1 cellular context compared by ENCODE assay signal in the genomic region with DNA sequence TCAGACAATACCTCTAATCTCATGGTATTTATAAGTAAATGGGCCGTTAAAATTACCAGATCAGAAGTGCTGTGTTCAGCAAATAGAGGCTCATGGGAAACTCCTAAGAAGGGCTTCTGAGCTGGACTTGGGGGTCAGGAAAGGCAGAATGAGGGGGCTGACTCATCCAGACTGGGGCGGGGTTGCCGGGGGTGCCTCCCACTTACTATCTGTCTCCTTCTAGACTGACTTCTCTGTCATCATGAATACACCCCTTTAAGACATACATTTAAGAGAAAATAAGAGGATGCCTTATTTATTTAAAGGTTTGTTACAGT.
TF ChIP-seq lines count a peak whose summit lies in the region.

No MANE protein-coding gene starts in this region.

TF ChIP-seq in K562, 482 proteins besides CTCF, POLR2A, EP300 and RAD21 (continued from another document and continues in another):
- TF ChIP-seq, protein P1, sequence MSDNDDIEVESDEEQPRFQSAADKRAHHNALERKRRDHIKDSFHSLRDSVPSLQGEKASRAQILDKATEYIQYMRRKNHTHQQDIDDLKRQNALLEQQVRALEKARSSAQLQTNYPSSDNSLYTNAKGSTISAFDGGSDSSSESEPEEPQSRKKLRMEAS (CRISPR knock-in tag; IDR thresholded peaks at IDR 0.05) = no peak
- TF ChIP-seq, protein P2, sequence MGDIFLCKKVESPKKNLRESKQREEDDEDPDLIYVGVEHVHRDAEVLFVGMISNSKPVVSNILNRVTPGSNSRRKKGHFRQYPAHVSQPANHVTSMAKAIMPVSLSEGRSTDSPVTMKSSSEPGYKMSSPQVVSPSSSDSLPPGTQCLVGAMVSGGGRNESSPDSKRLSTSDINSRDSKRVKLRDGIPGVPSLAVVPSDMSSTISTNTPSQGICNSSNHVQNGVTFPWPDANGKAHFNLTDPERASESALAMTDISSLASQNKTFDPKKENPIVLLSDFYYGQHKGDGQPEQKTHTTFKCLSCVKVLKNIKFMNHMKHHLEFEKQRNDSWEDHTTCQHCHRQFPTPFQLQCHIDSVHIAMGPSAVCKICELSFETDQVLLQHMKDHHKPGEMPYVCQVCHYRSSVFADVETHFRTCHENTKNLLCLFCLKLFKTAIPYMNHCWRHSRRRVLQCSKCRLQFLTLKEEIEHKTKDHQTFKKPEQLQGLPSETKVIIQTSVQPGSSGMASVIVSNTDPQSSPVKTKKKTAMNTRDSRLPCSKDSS (IDR thresholded peaks at IDR 0.05; ENCODE audit: low read depth, partially characterized antibody) = no peak
- TF ChIP-seq, protein P3, sequence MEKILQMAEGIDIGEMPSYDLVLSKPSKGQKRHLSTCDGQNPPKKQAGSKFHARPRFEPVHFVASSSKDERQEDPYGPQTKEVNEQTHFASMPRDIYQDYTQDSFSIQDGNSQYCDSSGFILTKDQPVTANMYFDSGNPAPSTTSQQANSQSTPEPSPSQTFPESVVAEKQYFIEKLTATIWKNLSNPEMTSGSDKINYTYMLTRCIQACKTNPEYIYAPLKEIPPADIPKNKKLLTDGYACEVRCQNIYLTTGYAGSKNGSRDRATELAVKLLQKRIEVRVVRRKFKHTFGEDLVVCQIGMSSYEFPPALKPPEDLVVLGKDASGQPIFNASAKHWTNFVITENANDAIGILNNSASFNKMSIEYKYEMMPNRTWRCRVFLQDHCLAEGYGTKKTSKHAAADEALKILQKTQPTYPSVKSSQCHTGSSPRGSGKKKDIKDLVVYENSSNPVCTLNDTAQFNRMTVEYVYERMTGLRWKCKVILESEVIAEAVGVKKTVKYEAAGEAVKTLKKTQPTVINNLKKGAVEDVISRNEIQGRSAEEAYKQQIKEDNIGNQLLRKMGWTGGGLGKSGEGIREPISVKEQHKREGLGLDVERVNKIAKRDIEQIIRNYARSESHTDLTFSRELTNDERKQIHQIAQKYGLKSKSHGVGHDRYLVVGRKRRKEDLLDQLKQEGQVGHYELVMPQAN (IDR thresholded peaks at IDR 0.05; ENCODE audit: borderline replicate concordance) = no peak
- TF ChIP-seq MXI1 (IDR thresholded peaks at IDR 0.05; ENCODE audit: low read depth, low read length) = no peak
- TF ChIP-seq HCFC1 (IDR thresholded peaks at IDR 0.05; ENCODE audit: low read depth, low read length) = no peak
- TF ChIP-seq, protein P4, sequence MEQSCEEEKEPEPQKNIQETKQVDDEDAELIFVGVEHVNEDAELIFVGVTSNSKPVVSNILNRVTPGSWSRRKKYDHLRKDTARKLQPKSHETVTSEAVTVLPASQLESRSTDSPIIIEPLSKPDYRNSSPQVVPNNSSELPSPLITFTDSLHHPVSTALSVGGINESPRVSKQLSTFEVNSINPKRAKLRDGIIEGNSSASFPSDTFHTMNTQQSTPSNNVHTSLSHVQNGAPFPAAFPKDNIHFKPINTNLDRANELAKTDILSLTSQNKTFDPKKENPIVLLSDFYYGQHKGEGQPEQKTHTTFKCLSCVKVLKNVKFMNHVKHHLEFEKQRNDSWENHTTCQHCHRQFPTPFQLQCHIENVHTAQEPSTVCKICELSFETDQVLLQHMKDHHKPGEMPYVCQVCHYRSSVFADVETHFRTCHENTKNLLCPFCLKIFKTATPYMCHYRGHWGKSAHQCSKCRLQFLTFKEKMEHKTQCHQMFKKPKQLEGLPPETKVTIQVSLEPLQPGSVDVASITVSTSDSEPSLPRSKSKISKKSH (CRISPR knock-in tag; IDR thresholded peaks at IDR 0.05) = no peak
- TF ChIP-seq, protein P5, sequence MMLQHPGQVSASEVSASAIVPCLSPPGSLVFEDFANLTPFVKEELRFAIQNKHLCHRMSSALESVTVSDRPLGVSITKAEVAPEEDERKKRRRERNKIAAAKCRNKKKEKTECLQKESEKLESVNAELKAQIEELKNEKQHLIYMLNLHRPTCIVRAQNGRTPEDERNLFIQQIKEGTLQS (IDR thresholded peaks at IDR 0.05) = peak; percentile 82
- TF ChIP-seq, protein P5 (CRISPR knock-in tag; conservative IDR thresholded peaks at IDR 0.05) = no peak
- no peak for TF ChIP-seq ZZZ3 (IDR thresholded peaks at IDR 0.05)
- no peak for TF ChIP-seq ESRRB (CRISPR knock-in tag; IDR thresholded peaks at IDR 0.05; ENCODE audit: borderline replicate concordance)
- no peak for TF ChIP-seq TARDBP (IDR thresholded peaks at IDR 0.05)
- peak in 1 of 2 experiments; percentile 10 for TF ChIP-seq NCOA2 (IDR thresholded peaks at IDR 0.05; ENCODE audit: partially characterized antibody in 2 of 2)
- TF ChIP-seq, protein P6, sequence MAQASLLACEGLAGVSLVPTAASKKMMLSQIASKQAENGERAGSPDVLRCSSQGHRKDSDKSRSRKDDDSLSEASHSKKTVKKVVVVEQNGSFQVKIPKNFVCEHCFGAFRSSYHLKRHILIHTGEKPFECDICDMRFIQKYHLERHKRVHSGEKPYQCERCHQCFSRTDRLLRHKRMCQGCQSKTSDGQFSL (CRISPR knock-in tag; IDR thresholded peaks at IDR 0.05) = no peak
- TF ChIP-seq, protein P6 (tag; IDR thresholded peaks at IDR 0.05) = no peak
- peak; percentile 62 for TF ChIP-seq NFE2 (IDR thresholded peaks at IDR 0.05; ENCODE audit: low read depth)
- TF ChIP-seq RFX7 (CRISPR knock-in tag; IDR thresholded peaks at IDR 0.05) = no peak
- peak; percentile 2 for TF ChIP-seq FOS (IDR thresholded peaks at IDR 0.05; ENCODE audit: extremely low read depth, insufficient read length)
- no peak for TF ChIP-seq ZNF143 (CRISPR knock-in tag; IDR thresholded peaks at IDR 0.05)
- TF ChIP-seq ZNF224 (CRISPR knock-in tag; IDR thresholded peaks at IDR 0.05) = no peak
- no peak for TF ChIP-seq GTF2F1 (IDR thresholded peaks at IDR 0.05; ENCODE audit: low read depth, low read length)
- no peak for TF ChIP-seq HMG20B (CRISPR knock-in tag; IDR thresholded peaks at IDR 0.05)
- no peak for TF ChIP-seq GTF2A2 (tag; IDR thresholded peaks at IDR 0.05)
- TF ChIP-seq ZNF589 (CRISPR knock-in tag; IDR thresholded peaks at IDR 0.05; ENCODE audit: low read depth) = no peak
- TF ChIP-seq KHSRP (IDR thresholded peaks at IDR 0.05) = no peak
- no peak for TF ChIP-seq FOSL1 (tag; conservative IDR thresholded peaks at IDR 0.05)
- TF ChIP-seq KLF13 (tag; IDR thresholded peaks at IDR 0.05; ENCODE audit: borderline replicate concordance, low read depth) = no peak
- no peak for TF ChIP-seq LEF1 (IDR thresholded peaks at IDR 0.05)
- no peak for TF ChIP-seq ZNF699 (CRISPR knock-in tag; IDR thresholded peaks at IDR 0.05; ENCODE audit: insufficient replicate concordance)
- TF ChIP-seq BHLHE40 (IDR thresholded peaks at IDR 0.05; ENCODE audit: low read length) = no peak
- TF ChIP-seq NFYB (IDR thresholded peaks at IDR 0.05; ENCODE audit: extremely low read depth, insufficient read length) = no peak
- TF ChIP-seq, protein P7, sequence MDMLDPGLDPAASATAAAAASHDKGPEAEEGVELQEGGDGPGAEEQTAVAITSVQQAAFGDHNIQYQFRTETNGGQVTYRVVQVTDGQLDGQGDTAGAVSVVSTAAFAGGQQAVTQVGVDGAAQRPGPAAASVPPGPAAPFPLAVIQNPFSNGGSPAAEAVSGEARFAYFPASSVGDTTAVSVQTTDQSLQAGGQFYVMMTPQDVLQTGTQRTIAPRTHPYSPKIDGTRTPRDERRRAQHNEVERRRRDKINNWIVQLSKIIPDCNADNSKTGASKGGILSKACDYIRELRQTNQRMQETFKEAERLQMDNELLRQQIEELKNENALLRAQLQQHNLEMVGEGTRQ (CRISPR knock-in tag; IDR thresholded peaks at IDR 0.05) = no peak
- TF ChIP-seq HDAC3 (IDR thresholded peaks at IDR 0.05; ENCODE audit: borderline replicate concordance, partially characterized antibody) = no peak
- TF ChIP-seq FOXK2 (conservative IDR thresholded peaks at IDR 0.05 in 1 of 2, IDR thresholded peaks at IDR 0.05 in 1 of 2; ENCODE audit: low read depth in 2 of 2) = no peak
- TF ChIP-seq, protein P8, sequence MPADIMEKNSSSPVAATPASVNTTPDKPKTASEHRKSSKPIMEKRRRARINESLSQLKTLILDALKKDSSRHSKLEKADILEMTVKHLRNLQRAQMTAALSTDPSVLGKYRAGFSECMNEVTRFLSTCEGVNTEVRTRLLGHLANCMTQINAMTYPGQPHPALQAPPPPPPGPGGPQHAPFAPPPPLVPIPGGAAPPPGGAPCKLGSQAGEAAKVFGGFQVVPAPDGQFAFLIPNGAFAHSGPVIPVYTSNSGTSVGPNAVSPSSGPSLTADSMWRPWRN (IDR thresholded peaks at IDR 0.05; ENCODE audit: low read depth) = no peak
- TF ChIP-seq SMAD4 (CRISPR knock-in tag; conservative IDR thresholded peaks at IDR 0.05) = peak; percentile 22; the same call in 1 of the 2 replicates
- no peak for TF ChIP-seq ZNF274 (IDR thresholded peaks at IDR 0.05; ENCODE audit: borderline replicate concordance, low read depth, low read length)
- no peak for TF ChIP-seq CBX5 (IDR thresholded peaks at IDR 0.05; ENCODE audit: borderline replicate concordance, low read depth)
- no peak for TF ChIP-seq ZNF584 (CRISPR knock-in tag; IDR thresholded peaks at IDR 0.05; ENCODE audit: low read depth)
- TF ChIP-seq, protein P9, sequence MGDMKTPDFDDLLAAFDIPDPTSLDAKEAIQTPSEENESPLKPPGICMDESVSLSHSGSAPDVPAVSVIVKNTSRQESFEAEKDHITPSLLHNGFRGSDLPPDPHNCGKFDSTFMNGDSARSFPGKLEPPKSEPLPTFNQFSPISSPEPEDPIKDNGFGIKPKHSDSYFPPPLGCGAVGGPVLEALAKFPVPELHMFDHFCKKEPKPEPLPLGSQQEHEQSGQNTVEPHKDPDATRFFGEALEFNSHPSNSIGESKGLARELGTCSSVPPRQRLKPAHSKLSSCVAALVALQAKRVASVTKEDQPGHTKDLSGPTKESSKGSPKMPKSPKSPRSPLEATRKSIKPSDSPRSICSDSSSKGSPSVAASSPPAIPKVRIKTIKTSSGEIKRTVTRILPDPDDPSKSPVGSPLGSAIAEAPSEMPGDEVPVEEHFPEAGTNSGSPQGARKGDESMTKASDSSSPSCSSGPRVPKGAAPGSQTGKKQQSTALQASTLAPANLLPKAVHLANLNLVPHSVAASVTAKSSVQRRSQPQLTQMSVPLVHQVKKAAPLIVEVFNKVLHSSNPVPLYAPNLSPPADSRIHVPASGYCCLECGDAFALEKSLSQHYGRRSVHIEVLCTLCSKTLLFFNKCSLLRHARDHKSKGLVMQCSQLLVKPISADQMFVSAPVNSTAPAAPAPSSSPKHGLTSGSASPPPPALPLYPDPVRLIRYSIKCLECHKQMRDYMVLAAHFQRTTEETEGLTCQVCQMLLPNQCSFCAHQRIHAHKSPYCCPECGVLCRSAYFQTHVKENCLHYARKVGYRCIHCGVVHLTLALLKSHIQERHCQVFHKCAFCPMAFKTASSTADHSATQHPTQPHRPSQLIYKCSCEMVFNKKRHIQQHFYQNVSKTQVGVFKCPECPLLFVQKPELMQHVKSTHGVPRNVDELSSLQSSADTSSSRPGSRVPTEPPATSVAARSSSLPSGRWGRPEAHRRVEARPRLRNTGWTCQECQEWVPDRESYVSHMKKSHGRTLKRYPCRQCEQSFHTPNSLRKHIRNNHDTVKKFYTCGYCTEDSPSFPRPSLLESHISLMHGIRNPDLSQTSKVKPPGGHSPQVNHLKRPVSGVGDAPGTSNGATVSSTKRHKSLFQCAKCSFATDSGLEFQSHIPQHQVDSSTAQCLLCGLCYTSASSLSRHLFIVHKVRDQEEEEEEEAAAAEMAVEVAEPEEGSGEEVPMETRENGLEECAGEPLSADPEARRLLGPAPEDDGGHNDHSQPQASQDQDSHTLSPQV (IDR thresholded peaks at IDR 0.05) = peak; percentile 98
- TF ChIP-seq BCOR (IDR thresholded peaks at IDR 0.05) = no peak
- no peak for TF ChIP-seq ZSCAN29 (IDR thresholded peaks at IDR 0.05)
- TF ChIP-seq BRCA1 (IDR thresholded peaks at IDR 0.05) = no peak
- TF ChIP-seq BRCA1 (CRISPR knock-in tag; IDR thresholded peaks at IDR 0.05) = no peak
- peak; percentile 20 for TF ChIP-seq TAF9B (IDR thresholded peaks at IDR 0.05; ENCODE audit: partially characterized antibody)
- TF ChIP-seq CREM (IDR thresholded peaks at IDR 0.05; ENCODE audit: low read depth) = no peak
- TF ChIP-seq DMBX1 (CRISPR knock-in tag; IDR thresholded peaks at IDR 0.05; ENCODE audit: borderline replicate concordance) = 0 out of 2 replicates have a peak, but pooled peaks have one; percentile 14
- TF ChIP-seq KDM1A (IDR thresholded peaks at IDR 0.05) = peak; percentile 42 to 61; a peak in 1 of 4 replicates
- no peak for TF ChIP-seq CBFA2T3 (IDR thresholded peaks at IDR 0.05)
- TF ChIP-seq PURB (CRISPR knock-in tag; IDR thresholded peaks at IDR 0.05; ENCODE audit: low read depth) = no peak
- no peak for TF ChIP-seq GABPB1 (CRISPR knock-in tag; IDR thresholded peaks at IDR 0.05)
- TF ChIP-seq NFE2L1 (tag; IDR thresholded peaks at IDR 0.05; ENCODE audit: borderline replicate concordance, low read depth) = peak; percentile 30; the same call in 1 of the 2 replicates
- no peak for TF ChIP-seq ZNF830 (CRISPR knock-in tag; IDR thresholded peaks at IDR 0.05)
- TF ChIP-seq MAFF (IDR thresholded peaks at IDR 0.05; ENCODE audit: low read length) = peak; percentile 71
- TF ChIP-seq SMARCB1 (IDR thresholded peaks at IDR 0.05; ENCODE audit: insufficient read length, low read depth) = peak; percentile 25
- no peak for TF ChIP-seq HEY1 (CRISPR knock-in tag; IDR thresholded peaks at IDR 0.05; ENCODE audit: borderline replicate concordance)
- peak; percentile 35 for TF ChIP-seq MEIS2 (IDR thresholded peaks at IDR 0.05; ENCODE audit: partially characterized antibody)
- no peak for TF ChIP-seq CHCHD3 (CRISPR knock-in tag; IDR thresholded peaks at IDR 0.05)
- TF ChIP-seq MBD2 (IDR thresholded peaks at IDR 0.05; ENCODE audit: borderline replicate concordance, low read depth) = no peak
- no peak for TF ChIP-seq HSF4 (CRISPR knock-in tag; IDR thresholded peaks at IDR 0.05; ENCODE audit: borderline replicate concordance)
- no peak for TF ChIP-seq NR2C2 (CRISPR knock-in tag; IDR thresholded peaks at IDR 0.05)
- no peak for TF ChIP-seq NR2C2 (tag; IDR thresholded peaks at IDR 0.05)
- TF ChIP-seq, protein P10, sequence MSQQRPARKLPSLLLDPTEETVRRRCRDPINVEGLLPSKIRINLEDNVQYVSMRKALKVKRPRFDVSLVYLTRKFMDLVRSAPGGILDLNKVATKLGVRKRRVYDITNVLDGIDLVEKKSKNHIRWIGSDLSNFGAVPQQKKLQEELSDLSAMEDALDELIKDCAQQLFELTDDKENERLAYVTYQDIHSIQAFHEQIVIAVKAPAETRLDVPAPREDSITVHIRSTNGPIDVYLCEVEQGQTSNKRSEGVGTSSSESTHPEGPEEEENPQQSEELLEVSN (IDR thresholded peaks at IDR 0.05; ENCODE audit: borderline replicate concordance in 1 of 2, extremely low read depth in 1 of 2, insufficient read depth in 1 of 2, insufficient read length in 1 of 2, low read depth in 1 of 2, low read length in 1 of 2, poor library complexity in 1 of 2, severe bottlenecking in 1 of 2) = no peak
- TF ChIP-seq EGR1 (conservative IDR thresholded peaks at IDR 0.05) = peak; percentile 91
- no peak for TF ChIP-seq ZNF212 (CRISPR knock-in tag; IDR thresholded peaks at IDR 0.05)
- no peak for TF ChIP-seq DDX20 (tag; IDR thresholded peaks at IDR 0.05; ENCODE audit: low read depth)
